In the genomic region with DNA sequence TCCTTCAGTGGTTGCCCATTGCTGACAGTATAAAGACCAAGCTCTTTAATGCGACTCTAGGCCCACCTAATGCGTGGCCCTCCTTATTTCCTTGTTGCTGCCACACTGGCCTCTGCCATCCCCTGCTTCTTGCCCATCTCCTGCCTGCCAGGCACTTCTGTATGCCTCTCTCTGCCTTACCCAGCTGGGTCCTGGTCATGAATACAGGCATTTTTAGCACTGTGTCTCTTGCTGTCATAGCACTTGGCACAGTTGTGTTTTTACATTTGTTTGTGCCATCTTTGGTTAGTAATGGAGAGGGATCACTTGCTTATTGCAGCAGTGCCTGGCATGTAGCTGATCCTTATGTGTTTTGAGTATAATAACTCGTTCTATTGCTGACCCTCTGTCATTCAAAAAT, we compare ENCODE assay signal across 14 cellular contexts. TPM values are rescaled to one million over a fixed set of nuclear protein-coding genes. Genes with fewer than 3 reads are reported as not detected.
DNase-seq lines count a peak whose midpoint lies in the region; ATAC-seq, FAIRE-seq and TF ChIP-seq lines count a peak whose summit lies in the region.
"Had no signal": no experiment of that assay in that cellular context is flagged by ENCODE, and none has a peak within 500 bp of the region (broad histone marks: within the 10 kb centered on the region; RNA-seq: fewer than 3 reads in every experiment).

No MANE protein-coding gene starts in this region.

- H3K4me2 ChIP-seq in BLaER1 treated with 17β-estradiol and CSF1 and Interleukin-3, amounts not matched to agents 10 nM and 100 nM = peak overlapping the region in 10 of 11 experiments; percentile 8 to 76 (median 44); a peak in 12 of 22 replicates
- H3K4me2 ChIP-seq in SU-DHL-6 (ENCODE audit: low read depth, low read length, poor library complexity, severe bottlenecking) (peak overlapping the region; percentile 31), H9 (ENCODE audit: insufficient read depth, insufficient read length, low read length) (no peak overlapping the region)
- H3K4me2 ChIP-seq: GM23338 had no signal

- no peak overlapping the region for H2BK15ac ChIP-seq in H9 (ENCODE audit: low read depth, low read length)

- no peaks in the 10 kb centered on the region for H3K9me2 ChIP-seq in SU-DHL-6 (replicated peaks; ENCODE audit: insufficient read depth, low read length)

- peak overlapping the region in 5 of 11 experiments; percentile 13 to 55 (median 42); a peak in 6 of 22 replicates for H3K27ac ChIP-seq in BLaER1 treated with 17β-estradiol and CSF1 and Interleukin-3, amounts not matched to agents 10 nM and 100 nM
- H3K27ac ChIP-seq in SU-DHL-6 (ENCODE audit: low read depth, low read length) (peak overlapping the region; percentile 37), H9 (ENCODE audit: insufficient read length, low read depth, low read length) (no peak overlapping the region)
- H3K27ac ChIP-seq: C4-2B had no signal

- peaks cover 0 to 3% (median 0%) of the 10 kb centered on the region in 3 experiments; a peak in 1 of 7 replicates for H3K36me3 Mint-ChIP-seq in H9 (ENCODE audit: insufficient read depth in 1 of 3, low read depth in 3 of 3)

- intact Hi-C loops in Right ventricle myocardium superior (cut with DNase I) = no loop called here

- H3K9me3 Mint-ChIP-seq in H9 = no peaks in the 10 kb centered on the region
- H3K9me3 Mint-ChIP-seq: GM23338 had no signal

- H3K79me1 ChIP-seq in H9 (ENCODE audit: insufficient read depth, low read depth, low read length, poor library complexity, severe bottlenecking) = peaks cover 4% of the 10 kb centered on the region

- H2AFZ ChIP-seq in SU-DHL-6 (ENCODE audit: low read depth, low read length, severe bottlenecking) (no peak overlapping the region), H9 (ENCODE audit: low read length) (no peak overlapping the region)
- H2AFZ ChIP-seq: GM23338 had no signal

- H4K5ac ChIP-seq in H9 (ENCODE audit: insufficient read length, low read depth, low read length) = no peak overlapping the region

- peak overlapping the region in 2 of 11 experiments; percentile 38; a peak in 3 of 22 replicates for H3K9ac ChIP-seq in BLaER1 treated with 17β-estradiol and CSF1 and Interleukin-3, amounts not matched to agents 10 nM and 100 nM
- no peak overlapping the region for H3K9ac ChIP-seq in SU-DHL-6 (ENCODE audit: low read length)
- no peak overlapping the region for H3K9ac ChIP-seq in H9 (ENCODE audit: extremely low read depth, insufficient read length, low read length)

- H3K23me2 ChIP-seq in H9 (ENCODE audit: insufficient read length, low read depth, low read length, poor library complexity, severe bottlenecking) = no peaks in the 10 kb centered on the region

- H3K27ac Mint-ChIP-seq in H9 = peak overlapping the region in 1 of 3 experiments; percentile 36; a peak in 1 of 7 replicates
- H3K27ac Mint-ChIP-seq: GM23338 had no signal

- H2AK5ac ChIP-seq in H9 (ENCODE audit: insufficient read length, low read length) = no peak overlapping the region

- no peak overlapping the region for H2BK5ac ChIP-seq in H9 (ENCODE audit: insufficient read length, low read length)

- no peak overlapping the region for H3K14ac ChIP-seq in H9 (ENCODE audit: insufficient read depth, low read length)

- no peak overlapping the region for H3K4me3 ChIP-seq in BLaER1 treated with 17β-estradiol and CSF1 and Interleukin-3, amounts not matched to agents 10 nM and 100 nM
- H3K4me3 ChIP-seq in SU-DHL-6 (ENCODE audit: insufficient read depth, low read length, poor library complexity, severe bottlenecking) = no peak overlapping the region
- H3K4me3 ChIP-seq: GM23338 had no signal

- H3K23ac ChIP-seq in H9 (ENCODE audit: insufficient read length, low read depth, low read length) = no peak overlapping the region

- H3K4me1 Mint-ChIP-seq in H9 = peaks cover 70% of the 10 kb centered on the region in 2 experiments

- no peak overlapping the region for H2BK12ac ChIP-seq in H9 (ENCODE audit: insufficient read length, low read depth, low read length)

- H3K79me2 ChIP-seq in SU-DHL-6 (ENCODE audit: insufficient read depth, low read length) (peaks cover 98% of the 10 kb centered on the region), H9 (ENCODE audit: insufficient read depth, low read length) (peaks cover 46% of the 10 kb centered on the region)

- no peak overlapping the region for H4K8ac ChIP-seq in H9 (replicated peaks; ENCODE audit: insufficient read length, low read depth, low read length)

- H3K27me3 ChIP-seq in BLaER1 treated with 17β-estradiol and CSF1 and Interleukin-3, amounts not matched to agents 10 nM and 100 nM = no peaks in the 10 kb centered on the region
- H3K27me3 ChIP-seq in SU-DHL-6 (ENCODE audit: low read length) (no peaks in the 10 kb centered on the region), H9 (ENCODE audit: insufficient read depth, low read length) (no peaks in the 10 kb centered on the region)

- H3T11ph ChIP-seq in H9 (ENCODE audit: low read length) = no peak overlapping the region

- no peak overlapping the region for H3K18ac ChIP-seq in H9 (ENCODE audit: insufficient read length, low read depth, low read length)

- 0 out of 2 replicates have a peak, but pooled peaks cover 11% of the 10 kb centered on the region for H3F3A ChIP-seq in SU-DHL-6 (ENCODE audit: insufficient read depth)

- peak; percentile 35 for ATAC-seq in Right ventricle myocardium superior (ENCODE audit: poor library complexity)
- ATAC-seq in GM18502 (IDR thresholded peaks at IDR 0.05; ENCODE audit: poor library complexity, unreplicated experiment) = no peak
- ATAC-seq: GM23338 had no signal

- no peak overlapping the region for H3K4ac ChIP-seq in H9 (ENCODE audit: low read depth, low read length)

- H3K56ac ChIP-seq in H9 (ENCODE audit: insufficient read length, low read depth, low read length) = no peak overlapping the region

- peaks cover 38 to 99% (median 76%) of the 10 kb centered on the region in 10 experiments for H3K4me1 ChIP-seq in BLaER1 treated with 17β-estradiol and CSF1 and Interleukin-3, amounts not matched to agents 10 nM and 100 nM
- H3K4me1 ChIP-seq in H9 (ENCODE audit: insufficient read depth, low read length) = peaks cover 10% of the 10 kb centered on the region

- H3K27me3 Mint-ChIP-seq in H9 (ENCODE audit: low read depth) = no peaks in the 10 kb centered on the region

- FAIRE-seq in D721Med (lab: Jason Lieb, UNC) = no peak
- FAIRE-seq: GM18507 had no signal

- H3K9me3 ChIP-seq in BLaER1 treated with 17β-estradiol and CSF1 and Interleukin-3, amounts not matched to agents 10 nM and 100 nM (replicated peaks in 1 of 11) = peaks cover 0 to 7% (median 0%) of the 10 kb centered on the region in 11 experiments; a peak in 4 of 22 replicates
- H3K9me3 ChIP-seq in SU-DHL-6 (ENCODE audit: insufficient read depth, low read length) = no peaks in the 10 kb centered on the region
- no peaks in the 10 kb centered on the region for H3K9me3 ChIP-seq in H9 (ENCODE audit: control insufficient read depth, low read depth, low read length)

- no peak overlapping the region for H2BK20ac ChIP-seq in H9 (ENCODE audit: low read depth, low read length, poor library complexity, severe bottlenecking)

- peaks cover 54 to 100% (median 99%) of the 10 kb centered on the region in 11 experiments for H4K20me1 ChIP-seq in BLaER1 treated with 17β-estradiol and CSF1 and Interleukin-3, amounts not matched to agents 10 nM and 100 nM
- H4K20me1 ChIP-seq in SU-DHL-6 (ENCODE audit: low read depth, low read length) (peaks cover 33% of the 10 kb centered on the region; the same call in 1 of the 2 replicates), H9 (ENCODE audit: control insufficient read depth, insufficient read depth, insufficient read length) (no peaks in the 10 kb centered on the region)

- H3K4me3 Mint-ChIP-seq in H9 = no peak overlapping the region
- H3K4me3 Mint-ChIP-seq: GM23338 had no signal

- no peak overlapping the region for H4K91ac ChIP-seq in H9 (ENCODE audit: insufficient read length, low read depth, low read length)

- no CpG with 5 or more reads among the region's 3 CpGs for WGBS in H9 (ENCODE audit: extremely low coverage, insufficient read length, low lambda C conversion rate)

- TF ChIP-seq CTCF in SU-DHL-6 (IDR thresholded peaks at IDR 0.05; ENCODE audit: insufficient read depth, low read length, poor library complexity, severe bottlenecking) = no peak
- no peak for TF ChIP-seq CTCF in D721Med (IDR thresholded peaks at IDR 0.05; ENCODE audit: insufficient read depth, missing control alignments)
- TF ChIP-seq CTCF in H9 (conservative IDR thresholded peaks at IDR 0.05) = no peak

- H2BK120ac ChIP-seq in H9 (ENCODE audit: low read depth, low read length, poor library complexity, severe bottlenecking) = no peak overlapping the region

- DNase-seq in Right ventricle myocardium superior (no peak), occipital lobe (lab: John Stamatoyannopoulos, UW) (peak; percentile 66), D721Med (ENCODE audit: insufficient read length, low spot score) (no peak), H9 (no peak), Kasumi-1 (lab: John Stamatoyannopoulos, UW) (no peak)
- DNase-seq: activated CD4-positive, CD25-positive, alpha-beta regulatory T cell treated with anti-CD3 and anti-CD28 coated beads, Interleukin-2, amount 50 U/mL, for 72 hours; NCI-H1105; retina had no signal

- H3K36me3 ChIP-seq in BLaER1 treated with 17β-estradiol and CSF1 and Interleukin-3, amounts not matched to agents 10 nM and 100 nM = peaks cover 0 to 34% (median 12%) of the 10 kb centered on the region in 11 experiments; a peak in 13 of 22 replicates
- H3K36me3 ChIP-seq in SU-DHL-6 (ENCODE audit: low read length) = no peaks in the 10 kb centered on the region

RNA-seq across cellular contexts. Expression of gene MAP4K4, which starts 38.7 kb away (rescaled TPM):
- 76.9 TPM for total RNA-seq in Right ventricle myocardium superior
- total RNA-seq in occipital lobe = 165 TPM
- 125 and 132 TPM in 2 replicates for total RNA-seq in H9 (2021)
